Comparison of ENCODE assay signal across 19 cellular contexts in the genomic region with DNA sequence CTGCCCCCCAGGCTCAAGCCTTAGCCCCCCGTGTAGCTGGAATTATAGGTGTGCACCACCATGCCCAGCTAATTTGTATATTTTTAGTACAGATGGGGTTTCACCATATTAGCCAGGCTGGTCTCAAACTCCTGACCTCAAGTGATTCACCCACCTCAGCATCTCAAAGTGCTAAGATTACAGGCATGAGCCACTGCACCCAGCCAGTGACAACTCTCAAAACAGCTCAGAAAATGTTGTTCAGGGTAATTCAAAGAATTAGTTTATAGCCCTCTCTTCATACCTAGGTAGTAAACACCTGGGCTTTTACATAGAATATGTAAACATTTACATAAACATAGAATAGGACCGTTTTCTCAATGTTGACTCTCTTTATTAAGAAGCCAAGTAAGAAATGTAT.
"Had no signal": no experiment of that assay in that cellular context is flagged by ENCODE, and none has a peak within 500 bp of the region (broad histone marks: within the 10 kb centered on the region; RNA-seq: fewer than 3 reads in every experiment).

No MANE protein-coding gene starts in this region.

- H3K36me3 ChIP-seq: adrenal gland, Peyer's patch, SJSA1 had no signal

- H3K27ac ChIP-seq: adrenal gland, Peyer's patch, RWPE1, SJSA1 had no signal

- DNase-seq: activated CD4-positive, CD25-positive, alpha-beta regulatory T cell; activated CD8-positive, alpha-beta memory T cell treated with anti-CD3 and anti-CD28 coated beads, Interleukin-2, amount 50 U/mL, for 4 hours; activated CD8-positive, alpha-beta T cell treated with anti-CD3 and anti-CD28 coated beads for 36 hours; activated naive CD4-positive, alpha-beta T cell treated with anti-CD3 and anti-CD28 coated beads, Interleukin-2, amount 50 U/mL, for 16 hours; activated naive CD8-positive, alpha-beta T cell treated with anti-CD3 and anti-CD28 coated beads, Interleukin-2, amount 10 ng/mL, durations not matched to agents 7 days and 5 days; adrenal gland; anterior cingulate cortex; central memory CD4-positive, alpha-beta T cell; NCI-H1105 treated with DMSO at 0.1 percent for 48 hours; NCI-H1436 treated with DMSO at 0.1 percent for 48 hours; NCI-H187; NCI-H2081; NCI-H524; Peyer's patch; Right ventricle myocardium superior; SW 1271 had no signal

- H3K27me3 ChIP-seq: adrenal gland, Peyer's patch, SJSA1 had no signal

- H3K9me3 ChIP-seq: adrenal gland, Peyer's patch, SJSA1 had no signal

- H3K4me1 ChIP-seq: adrenal gland, Peyer's patch, SJSA1 had no signal

- ATAC-seq: activated CD8-positive, alpha-beta T cell treated with anti-CD3 and anti-CD28 coated beads for 36 hours; SK-N-SH treated with all-trans-retinoic acid at 6 μM for 48 hours had no signal

- H3K4me3 ChIP-seq: adrenal gland, Peyer's patch, SJSA1 had no signal
